ENCODE assay signal across 17 cellular contexts in the genomic region with DNA sequence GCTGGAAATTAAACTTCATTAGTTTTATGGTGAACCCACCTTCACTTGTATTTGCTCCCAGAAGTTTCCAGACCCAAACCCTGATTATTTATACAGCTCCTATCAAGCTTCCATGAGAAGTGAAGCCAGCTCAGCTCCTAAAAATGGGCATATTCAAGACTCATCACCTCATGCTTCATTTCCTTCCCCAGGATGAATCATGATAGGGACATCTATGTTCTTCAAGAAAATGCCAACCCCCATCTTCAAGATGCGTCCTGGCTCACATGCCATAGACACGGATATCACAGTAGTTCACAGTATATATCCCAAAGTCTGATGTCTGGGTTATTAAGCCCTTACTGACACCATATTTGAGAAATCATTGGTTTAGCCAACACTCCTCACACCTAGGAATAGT.
A peak's percentile ranks its signal among the peaks of the same experiment; 100 is the strongest.
DNase-seq lines count a peak whose midpoint lies in the region; ATAC-seq, FAIRE-seq and TF ChIP-seq lines count a peak whose summit lies in the region.
"Had no signal": no experiment of that assay in that cellular context is flagged by ENCODE, and none has a peak within 500 bp of the region (broad histone marks: within the 10 kb centered on the region; RNA-seq: fewer than 3 reads in every experiment).

No MANE protein-coding gene starts in this region.

- FAIRE-seq in small intestine (lab: Jason Lieb, UNC): no peak
- FAIRE-seq: G401.6, GM19239 had no signal

- TF ChIP-seq CTCF in SK-N-SH (IDR thresholded peaks at IDR 0.05) (no peak), fibroblast of mammary gland (conservative IDR thresholded peaks at IDR 0.05; ENCODE audit: control insufficient read depth, insufficient read depth, low read depth, low read length) (no peak), thyroid gland (IDR thresholded peaks at IDR 0.05) (no peak)

- H2AFZ ChIP-seq in SK-N-SH (ENCODE audit: low read depth): no peak overlapping the region

- intact Hi-C loops in thyroid gland (cut with DNase I): no loop called here

- peaks cover 24% of the 10 kb centered on the region for H3F3A ChIP-seq in SK-N-SH (replicated peaks; ENCODE audit: insufficient read depth)

- H3K27ac ChIP-seq in SK-N-SH (ENCODE audit: low read depth in 2 of 2, low read length in 1 of 2): peak overlapping the region in 1 of 2 experiments; percentile 41; a peak in 2 of 4 replicates
- no peak overlapping the region for H3K27ac ChIP-seq in thyroid gland
- H3K27ac ChIP-seq in small intestine (ENCODE audit: low read depth in 1 of 2, low read length in 1 of 2): no peak overlapping the region
- H3K27ac ChIP-seq: 22Rv1, C4-2B had no signal

- H3K9me3 ChIP-seq in SK-N-SH (no peaks in the 10 kb centered on the region), thyroid gland (no peaks in the 10 kb centered on the region), small intestine (ENCODE audit: control insufficient read depth, low read depth) (no peaks in the 10 kb centered on the region)

- no peaks in the 10 kb centered on the region for H4K20me1 ChIP-seq in SK-N-SH (ENCODE audit: insufficient read depth)

- H3K4me3 ChIP-seq in SK-N-SH (ENCODE audit: low read depth in 2 of 2, low read length in 1 of 2): no peak overlapping the region
- no peak overlapping the region for H3K4me3 ChIP-seq in fibroblast of mammary gland (ENCODE audit: control insufficient read depth, low read depth, low read length)
- H3K4me3 ChIP-seq in thyroid gland (replicated peaks in 1 of 3): no peak overlapping the region
- H3K4me3 ChIP-seq in small intestine (ENCODE audit: low read depth in 1 of 2, low read length in 2 of 2): no peak overlapping the region

- DNase-seq in SK-N-SH: no peak
- DNase-seq in NCI-H226: peak; percentile 9
- peak; percentile 43 for DNase-seq in fibroblast of mammary gland (ENCODE audit: low read depth)
- no peak for DNase-seq in thyroid gland
- no peak for DNase-seq in activated CD4-positive, alpha-beta T cell treated with anti-CD3 and anti-CD28 coated beads, Interleukin-2, amount 50 U/mL, for 4 hours
- DNase-seq in central memory CD4-positive, alpha-beta T cell: no peak
- DNase-seq in small intestine: no peak
- DNase-seq: DMS153, NCI-H1048, NCI-H345, PC-3 had no signal

- POLR2A ChIA-PET in SK-N-SH (lab: Yijun Ruan, JAX): no interaction called here

- CTCF ChIA-PET in SK-N-SH (lab: Yijun Ruan, JAX): no interaction called here

- WGBS in SK-N-SH (ENCODE audit: low lambda C conversion rate): 11% methylated on average over 2 of the region's 2 CpGs
- WGBS in thyroid gland, 2 donors: 92 to 100% methylated on average over 2 of the region's 2 CpGs
- 90 to 97% (median 91%) methylated on average over 2 of the region's 2 CpGs for WGBS in small intestine, 3 donors

- peaks cover 10% of the 10 kb centered on the region for H3K79me2 ChIP-seq in SK-N-SH (ENCODE audit: insufficient read depth)

- no peak for ATAC-seq in SK-N-SH treated with all-trans-retinoic acid at 6 μM for 48 hours
- ATAC-seq: PC-3, Right ventricle myocardium inferior had no signal

- no peak for TF ChIP-seq RAD21 in SK-N-SH (IDR thresholded peaks at IDR 0.05; ENCODE audit: low read length)

- peaks cover 0 to 20% of the 10 kb centered on the region in 2 experiments for H3K36me3 ChIP-seq in SK-N-SH (replicated peaks in 1 of 2; ENCODE audit: control insufficient read depth in 1 of 2, insufficient read depth in 2 of 2, low read length in 1 of 2)
- H3K36me3 ChIP-seq in thyroid gland: no peaks in the 10 kb centered on the region
- H3K36me3 ChIP-seq in small intestine (ENCODE audit: control insufficient read depth in 2 of 2, insufficient read depth in 2 of 2, low read length in 2 of 2): no peaks in the 10 kb centered on the region

- H3K4me1 ChIP-seq in SK-N-SH (ENCODE audit: control insufficient read depth in 1 of 2, insufficient read depth in 2 of 2, low read depth in 1 of 2, low read length in 1 of 2): 0 out of 4 replicates have a peak, but pooled peaks cover 0 to 14% of the 10 kb centered on the region in 2 experiments
- H3K4me1 ChIP-seq in thyroid gland: no peaks in the 10 kb centered on the region
- no peaks in the 10 kb centered on the region for H3K4me1 ChIP-seq in small intestine (ENCODE audit: control insufficient read depth in 2 of 2, insufficient read depth in 1 of 2, low read depth in 1 of 2, low read length in 1 of 2)

- no peaks in the 10 kb centered on the region for H3K9me2 ChIP-seq in SK-N-SH

- H3K27me3 ChIP-seq in SK-N-SH (ENCODE audit: insufficient read depth) (no peaks in the 10 kb centered on the region), thyroid gland (no peaks in the 10 kb centered on the region), small intestine (ENCODE audit: control insufficient read depth in 2 of 2, insufficient read depth in 2 of 2, low read length in 2 of 2) (no peaks in the 10 kb centered on the region)

- TF ChIP-seq EP300 in SK-N-SH (IDR thresholded peaks at IDR 0.05; ENCODE audit: borderline replicate concordance in 1 of 2, low read depth in 1 of 2, low read length in 1 of 2): no peak

- H3K9ac ChIP-seq in SK-N-SH: no peak overlapping the region

- TF ChIP-seq POLR2A in thyroid gland (IDR thresholded peaks at IDR 0.05): no peak

- H3K4me2 ChIP-seq in SK-N-SH: 0 out of 2 replicates have a peak overlapping the region, but pooled peaks have one; percentile 40

TF ChIP-seq in SK-N-SH, 30 proteins besides CTCF, POLR2A, EP300 and RAD21:
- no peak for TF ChIP-seq ZBTB33 (IDR thresholded peaks at IDR 0.05; ENCODE audit: borderline replicate concordance, low read depth)
- no peak for TF ChIP-seq MEF2A (IDR thresholded peaks at IDR 0.05; ENCODE audit: borderline replicate concordance, low read depth)
- no peak for TF ChIP-seq NRF1 (IDR thresholded peaks at IDR 0.05; ENCODE audit: low read depth, low read length)
- TF ChIP-seq FOSL2 (IDR thresholded peaks at IDR 0.05; ENCODE audit: borderline replicate concordance, low read depth): peak; percentile 39; the same call in 1 of the 2 replicates

TF ChIP-seq in SK-N-SH treated with all-trans-retinoic acid at 6 μM for 48 hours, 23 proteins besides CTCF, POLR2A, EP300 and RAD21:
- TF ChIP-seq ARNTL (CRISPR knock-in tag; IDR thresholded peaks at IDR 0.05; ENCODE audit: borderline replicate concordance, low read depth) (no peak), CSDC2 (CRISPR knock-in tag; IDR thresholded peaks at IDR 0.05) (no peak), TCF4 (CRISPR knock-in tag; IDR thresholded peaks at IDR 0.05; ENCODE audit: borderline replicate concordance) (no peak), PATZ1 (CRISPR knock-in tag; IDR thresholded peaks at IDR 0.05; ENCODE audit: borderline replicate concordance) (no peak), ZFP30 (CRISPR knock-in tag; IDR thresholded peaks at IDR 0.05) (no peak), PPARA (CRISPR knock-in tag; IDR thresholded peaks at IDR 0.05; ENCODE audit: borderline replicate concordance) (no peak), TOX (CRISPR knock-in tag; IDR thresholded peaks at IDR 0.05; ENCODE audit: borderline replicate concordance) (no peak), OSR1 (CRISPR knock-in tag; IDR thresholded peaks at IDR 0.05) (no peak), ZFP3 (CRISPR knock-in tag; IDR thresholded peaks at IDR 0.05) (no peak)
- TF ChIP-seq, protein P1, sequence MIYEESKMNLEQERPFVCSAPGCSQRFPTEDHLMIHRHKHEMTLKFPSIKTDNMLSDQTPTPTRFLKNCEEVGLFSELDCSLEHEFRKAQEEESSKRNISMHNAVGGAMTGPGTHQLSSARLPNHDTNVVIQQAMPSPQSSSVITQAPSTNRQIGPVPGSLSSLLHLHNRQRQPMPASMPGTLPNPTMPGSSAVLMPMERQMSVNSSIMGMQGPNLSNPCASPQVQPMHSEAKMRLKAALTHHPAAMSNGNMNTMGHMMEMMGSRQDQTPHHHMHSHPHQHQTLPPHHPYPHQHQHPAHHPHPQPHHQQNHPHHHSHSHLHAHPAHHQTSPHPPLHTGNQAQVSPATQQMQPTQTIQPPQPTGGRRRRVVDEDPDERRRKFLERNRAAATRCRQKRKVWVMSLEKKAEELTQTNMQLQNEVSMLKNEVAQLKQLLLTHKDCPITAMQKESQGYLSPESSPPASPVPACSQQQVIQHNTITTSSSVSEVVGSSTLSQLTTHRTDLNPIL (CRISPR knock-in tag; IDR thresholded peaks at IDR 0.05; ENCODE audit: low read depth): no peak

Comparison
In these comparisons a context has a peak if more than half of its experiments do, and no peak if none do; other contexts are left out.
1. DNase-seq: peak in NCI-H226 (single experiment) and fibroblast of mammary gland (single experiment); none in SK-N-SH (single experiment), thyroid gland (0 of 2), activated CD4-positive, alpha-beta T cell treated with anti-CD3 and anti-CD28 coated beads, Interleukin-2, amount 50 U/mL, for 4 hours (0 of 2), central memory CD4-positive, alpha-beta T cell (single experiment) and small intestine (single experiment).